1 cellular context compared by ENCODE assay signal in the genomic region with DNA sequence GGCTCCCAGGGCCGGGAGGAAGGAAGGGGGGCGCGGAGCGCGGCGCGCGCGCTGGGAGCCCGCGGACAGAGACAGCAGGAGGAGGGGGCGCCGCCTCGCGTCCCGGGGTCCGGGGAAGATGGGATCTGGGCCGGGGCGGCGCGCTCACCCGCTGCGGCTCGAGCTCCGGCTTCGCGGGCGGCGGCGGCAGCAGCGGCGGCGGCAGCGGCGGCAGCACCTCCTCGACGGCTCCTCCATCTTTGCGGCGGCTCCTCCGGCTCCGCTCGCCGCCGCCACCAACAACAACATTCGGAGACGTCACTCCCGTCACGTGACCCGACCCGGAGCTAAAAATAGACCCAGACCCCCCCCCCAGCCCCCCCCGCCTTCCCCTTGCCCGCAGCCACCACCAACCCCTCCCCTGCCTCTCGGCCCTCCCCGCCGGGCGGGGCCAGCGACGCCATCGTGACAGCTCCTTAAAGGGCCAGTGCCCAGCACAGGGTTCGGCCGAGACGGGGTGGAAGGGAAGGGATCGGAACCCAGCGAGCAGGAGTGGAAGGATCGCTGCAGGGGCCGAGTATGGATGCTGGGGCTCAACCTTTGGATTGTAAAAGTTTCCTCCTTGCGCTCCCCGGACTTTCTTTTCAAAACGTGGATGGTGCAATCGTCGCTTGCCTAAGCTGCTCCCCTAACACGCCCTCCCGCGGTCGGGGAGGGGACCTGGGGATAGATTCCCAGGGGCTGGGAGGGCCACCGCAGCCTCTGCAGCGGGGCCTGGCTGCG.
TF ChIP-seq lines count a peak whose summit lies in the region.

Gene HDAC5, minus strand, starts transcription at position 286 of the 762 bp plus-strand sequence. CDS start 6,126 bp downstream, outside the sequence.

TF ChIP-seq in HepG2, 621 proteins besides CTCF, POLR2A, EP300 and RAD21 (continued from another document and continues in another):
- TF ChIP-seq, protein P1, sequence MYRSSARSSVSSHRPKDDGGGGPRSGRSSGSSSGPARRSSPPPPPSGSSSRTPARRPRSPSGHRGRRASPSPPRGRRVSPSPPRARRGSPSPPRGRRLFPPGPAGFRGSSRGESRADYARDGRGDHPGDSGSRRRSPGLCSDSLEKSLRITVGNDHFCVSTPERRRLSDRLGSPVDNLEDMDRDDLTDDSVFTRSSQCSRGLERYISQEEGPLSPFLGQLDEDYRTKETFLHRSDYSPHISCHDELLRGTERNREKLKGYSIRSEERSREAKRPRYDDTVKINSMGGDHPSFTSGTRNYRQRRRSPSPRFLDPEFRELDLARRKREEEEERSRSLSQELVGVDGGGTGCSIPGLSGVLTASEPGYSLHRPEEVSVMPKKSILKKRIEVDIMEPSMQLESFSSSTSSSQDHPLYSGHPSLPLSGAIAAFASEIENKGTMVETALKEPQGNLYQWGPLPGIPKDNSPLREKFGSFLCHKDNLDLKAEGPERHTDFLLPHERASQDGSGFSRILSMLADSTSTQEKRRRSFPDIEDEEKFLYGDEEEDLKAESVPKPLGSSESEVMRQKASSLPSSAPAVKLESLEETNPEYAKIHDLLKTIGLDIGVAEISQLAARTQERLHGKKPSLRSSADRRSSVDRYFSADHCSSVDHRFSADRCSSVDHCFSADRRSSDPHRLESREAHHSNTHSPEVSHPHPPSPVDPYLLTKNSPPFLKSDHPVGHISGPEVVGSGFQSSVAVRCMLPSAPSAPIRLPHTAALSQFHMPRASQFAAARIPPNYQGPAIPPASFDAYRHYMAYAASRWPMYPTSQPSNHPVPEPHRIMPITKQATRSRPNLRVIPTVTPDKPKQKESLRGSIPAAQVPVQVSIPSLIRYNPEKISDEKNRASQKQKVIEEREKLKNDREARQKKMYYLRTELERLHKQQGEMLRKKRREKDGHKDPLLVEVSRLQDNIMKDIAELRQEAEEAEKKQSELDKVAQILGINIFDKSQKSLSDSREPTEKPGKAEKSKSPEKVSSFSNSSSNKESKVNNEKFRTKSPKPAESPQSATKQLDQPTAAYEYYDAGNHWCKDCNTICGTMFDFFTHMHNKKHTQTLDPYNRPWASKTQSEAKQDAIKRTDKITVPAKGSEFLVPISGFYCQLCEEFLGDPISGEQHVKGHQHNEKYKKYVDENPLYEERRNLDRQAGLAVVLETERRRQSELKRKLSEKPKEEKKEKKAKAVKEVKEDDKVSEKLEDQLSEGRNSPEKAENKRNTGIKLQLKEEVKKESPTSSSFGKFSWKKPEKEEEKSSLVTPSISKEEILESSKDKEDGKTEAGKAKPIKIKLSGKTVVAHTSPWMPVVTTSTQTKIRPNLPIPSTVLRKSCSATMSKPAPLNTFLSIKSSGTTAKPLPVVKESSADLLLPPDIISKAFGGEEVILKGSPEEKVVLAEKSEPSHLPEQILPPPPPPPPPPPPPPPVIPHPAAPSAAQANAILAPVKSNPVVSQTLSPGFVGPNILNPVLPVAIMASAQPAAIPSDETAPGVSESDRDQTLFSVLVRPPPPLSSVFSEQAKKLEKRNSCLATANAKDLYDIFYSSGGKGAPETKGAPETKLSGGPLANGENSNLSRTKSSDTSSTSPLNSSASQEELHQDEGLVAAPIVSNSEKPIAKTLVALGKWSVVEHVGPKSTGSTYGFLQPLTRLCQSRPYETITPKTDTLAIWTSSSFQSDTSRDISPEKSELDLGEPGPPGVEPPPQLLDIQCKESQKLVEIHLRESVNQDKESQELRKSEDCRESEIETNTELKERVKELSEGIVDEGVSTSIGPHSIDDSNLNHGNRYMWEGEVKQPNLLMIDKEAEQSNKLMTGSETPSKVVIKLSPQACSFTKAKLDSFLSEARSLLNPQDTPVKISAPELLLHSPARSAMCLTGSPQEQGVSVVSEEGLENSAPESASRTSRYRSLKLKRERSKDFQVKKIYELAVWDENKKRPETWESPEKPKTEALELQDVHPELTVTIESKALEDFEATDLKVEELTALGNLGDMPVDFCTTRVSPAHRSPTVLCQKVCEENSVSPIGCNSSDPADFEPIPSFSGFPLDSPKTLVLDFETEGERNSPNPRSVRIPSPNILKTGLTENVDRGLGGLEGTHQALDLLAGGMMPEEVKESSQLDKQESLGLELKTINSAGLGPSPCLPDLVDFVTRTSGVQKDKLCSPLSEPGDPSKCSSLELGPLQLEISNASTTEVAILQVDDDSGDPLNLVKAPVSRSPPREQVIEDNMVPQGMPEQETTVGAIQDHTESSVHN (CRISPR knock-in tag; IDR thresholded peaks at IDR 0.05) = peak; percentile 84; the same call in 1 of the 2 replicates
- TF ChIP-seq KDM2A (CRISPR knock-in tag; IDR thresholded peaks at IDR 0.05; ENCODE audit: borderline replicate concordance, low read depth) = peak; percentile 89
- TF ChIP-seq BRD4 (CRISPR knock-in tag; IDR thresholded peaks at IDR 0.05) = no peak
- TF ChIP-seq ZNF720 (CRISPR knock-in tag; IDR thresholded peaks at IDR 0.05) = no peak
- no peak for TF ChIP-seq GABPA (IDR thresholded peaks at IDR 0.05; ENCODE audit: low read depth, low read length)
- TF ChIP-seq GABPA (CRISPR knock-in tag; IDR thresholded peaks at IDR 0.05; ENCODE audit: low read depth) = peak; percentile 58; the same call in 1 of the 2 replicates
- no peak; the same call in 1 of the 2 replicates for TF ChIP-seq KDM5A (IDR thresholded peaks at IDR 0.05; ENCODE audit: borderline replicate concordance, low read length)
- peak; percentile 64; the same call in 1 of the 2 replicates for TF ChIP-seq ZNF256 (CRISPR knock-in tag; conservative IDR thresholded peaks at IDR 0.05)
- no peak for TF ChIP-seq ETV6 (CRISPR knock-in tag; conservative IDR thresholded peaks at IDR 0.05)
- peak; percentile 64; the same call in 1 of the 2 replicates for TF ChIP-seq TBX2 (CRISPR knock-in tag; IDR thresholded peaks at IDR 0.05; ENCODE audit: borderline replicate concordance)
- TF ChIP-seq ZBTB46 (CRISPR knock-in tag; IDR thresholded peaks at IDR 0.05; ENCODE audit: borderline replicate concordance) = no peak
- TF ChIP-seq XBP1 (CRISPR knock-in tag; IDR thresholded peaks at IDR 0.05) = no peak
- peak; percentile 34; the same call in 1 of the 2 replicates for TF ChIP-seq TBX3 (IDR thresholded peaks at IDR 0.05; ENCODE audit: borderline replicate concordance)
- TF ChIP-seq ZNF619 (CRISPR knock-in tag; IDR thresholded peaks at IDR 0.05) = peak; percentile 50; the same call in 1 of the 2 replicates
- TF ChIP-seq MBD4 (IDR thresholded peaks at IDR 0.05; ENCODE audit: borderline replicate concordance, low read length) = no peak
- no peak for TF ChIP-seq SETDB1 (CRISPR knock-in tag; IDR thresholded peaks at IDR 0.05; ENCODE audit: borderline replicate concordance)
- 0 out of 2 replicates have a peak, but pooled peaks have one; percentile 71 for TF ChIP-seq ARHGAP35 (CRISPR knock-in tag; IDR thresholded peaks at IDR 0.05; ENCODE audit: borderline replicate concordance)
- no peak for TF ChIP-seq IKZF4 (CRISPR knock-in tag; IDR thresholded peaks at IDR 0.05; ENCODE audit: borderline replicate concordance, low read depth, not compliant biosample characterization)
- TF ChIP-seq SKI (IDR thresholded peaks at IDR 0.05; ENCODE audit: partially characterized antibody) = peak; percentile 64
- TF ChIP-seq SOX6 (IDR thresholded peaks at IDR 0.05) = no peak
- peak; percentile 84 for TF ChIP-seq SOX6 (CRISPR knock-in tag; IDR thresholded peaks at IDR 0.05)
- TF ChIP-seq, protein P2, sequence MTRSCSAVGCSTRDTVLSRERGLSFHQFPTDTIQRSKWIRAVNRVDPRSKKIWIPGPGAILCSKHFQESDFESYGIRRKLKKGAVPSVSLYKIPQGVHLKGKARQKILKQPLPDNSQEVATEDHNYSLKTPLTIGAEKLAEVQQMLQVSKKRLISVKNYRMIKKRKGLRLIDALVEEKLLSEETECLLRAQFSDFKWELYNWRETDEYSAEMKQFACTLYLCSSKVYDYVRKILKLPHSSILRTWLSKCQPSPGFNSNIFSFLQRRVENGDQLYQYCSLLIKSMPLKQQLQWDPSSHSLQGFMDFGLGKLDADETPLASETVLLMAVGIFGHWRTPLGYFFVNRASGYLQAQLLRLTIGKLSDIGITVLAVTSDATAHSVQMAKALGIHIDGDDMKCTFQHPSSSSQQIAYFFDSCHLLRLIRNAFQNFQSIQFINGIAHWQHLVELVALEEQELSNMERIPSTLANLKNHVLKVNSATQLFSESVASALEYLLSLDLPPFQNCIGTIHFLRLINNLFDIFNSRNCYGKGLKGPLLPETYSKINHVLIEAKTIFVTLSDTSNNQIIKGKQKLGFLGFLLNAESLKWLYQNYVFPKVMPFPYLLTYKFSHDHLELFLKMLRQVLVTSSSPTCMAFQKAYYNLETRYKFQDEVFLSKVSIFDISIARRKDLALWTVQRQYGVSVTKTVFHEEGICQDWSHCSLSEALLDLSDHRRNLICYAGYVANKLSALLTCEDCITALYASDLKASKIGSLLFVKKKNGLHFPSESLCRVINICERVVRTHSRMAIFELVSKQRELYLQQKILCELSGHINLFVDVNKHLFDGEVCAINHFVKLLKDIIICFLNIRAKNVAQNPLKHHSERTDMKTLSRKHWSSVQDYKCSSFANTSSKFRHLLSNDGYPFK (CRISPR knock-in tag; IDR thresholded peaks at IDR 0.05; ENCODE audit: borderline replicate concordance) = no peak; the same call in 1 of the 2 replicates
- no peak for TF ChIP-seq ATF1 (CRISPR knock-in tag; IDR thresholded peaks at IDR 0.05)
- no peak for TF ChIP-seq FIP1L1 (IDR thresholded peaks at IDR 0.05; ENCODE audit: borderline replicate concordance, insufficient read depth, low read depth, low read length)
- TF ChIP-seq GLI4 (CRISPR knock-in tag; IDR thresholded peaks at IDR 0.05; ENCODE audit: borderline replicate concordance) = no peak
- no peak for TF ChIP-seq ZNF260 (CRISPR knock-in tag; IDR thresholded peaks at IDR 0.05; ENCODE audit: borderline replicate concordance, low read depth)
- TF ChIP-seq, protein P3, sequence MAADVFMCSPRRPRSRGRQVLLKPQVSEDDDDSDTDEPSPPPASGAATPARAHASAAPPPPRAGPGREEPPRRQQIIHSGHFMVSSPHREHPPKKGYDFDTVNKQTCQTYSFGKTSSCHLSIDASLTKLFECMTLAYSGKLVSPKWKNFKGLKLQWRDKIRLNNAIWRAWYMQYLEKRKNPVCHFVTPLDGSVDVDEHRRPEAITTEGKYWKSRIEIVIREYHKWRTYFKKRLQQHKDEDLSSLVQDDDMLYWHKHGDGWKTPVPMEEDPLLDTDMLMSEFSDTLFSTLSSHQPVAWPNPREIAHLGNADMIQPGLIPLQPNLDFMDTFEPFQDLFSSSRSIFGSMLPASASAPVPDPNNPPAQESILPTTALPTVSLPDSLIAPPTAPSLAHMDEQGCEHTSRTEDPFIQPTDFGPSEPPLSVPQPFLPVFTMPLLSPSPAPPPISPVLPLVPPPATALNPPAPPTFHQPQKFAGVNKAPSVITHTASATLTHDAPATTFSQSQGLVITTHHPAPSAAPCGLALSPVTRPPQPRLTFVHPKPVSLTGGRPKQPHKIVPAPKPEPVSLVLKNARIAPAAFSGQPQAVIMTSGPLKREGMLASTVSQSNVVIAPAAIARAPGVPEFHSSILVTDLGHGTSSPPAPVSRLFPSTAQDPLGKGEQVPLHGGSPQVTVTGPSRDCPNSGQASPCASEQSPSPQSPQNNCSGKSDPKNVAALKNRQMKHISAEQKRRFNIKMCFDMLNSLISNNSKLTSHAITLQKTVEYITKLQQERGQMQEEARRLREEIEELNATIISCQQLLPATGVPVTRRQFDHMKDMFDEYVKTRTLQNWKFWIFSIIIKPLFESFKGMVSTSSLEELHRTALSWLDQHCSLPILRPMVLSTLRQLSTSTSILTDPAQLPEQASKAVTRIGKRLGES (CRISPR knock-in tag; IDR thresholded peaks at IDR 0.05; ENCODE audit: borderline replicate concordance) = no peak
- peak; percentile 89 for TF ChIP-seq SALL1 (CRISPR knock-in tag; IDR thresholded peaks at IDR 0.05)
- no peak for TF ChIP-seq ZNF17 (CRISPR knock-in tag; IDR thresholded peaks at IDR 0.05)
- TF ChIP-seq NRL (CRISPR knock-in tag; IDR thresholded peaks at IDR 0.05; ENCODE audit: borderline replicate concordance) = peak; percentile 91
- TF ChIP-seq PCBP2 (optimal IDR thresholded peaks at IDR 0.05; ENCODE audit: low read depth, low read length, poor library complexity, severe bottlenecking) = no peak
- no peak for TF ChIP-seq HMG20A (CRISPR knock-in tag; IDR thresholded peaks at IDR 0.05; ENCODE audit: borderline replicate concordance)
- TF ChIP-seq, protein P4, sequence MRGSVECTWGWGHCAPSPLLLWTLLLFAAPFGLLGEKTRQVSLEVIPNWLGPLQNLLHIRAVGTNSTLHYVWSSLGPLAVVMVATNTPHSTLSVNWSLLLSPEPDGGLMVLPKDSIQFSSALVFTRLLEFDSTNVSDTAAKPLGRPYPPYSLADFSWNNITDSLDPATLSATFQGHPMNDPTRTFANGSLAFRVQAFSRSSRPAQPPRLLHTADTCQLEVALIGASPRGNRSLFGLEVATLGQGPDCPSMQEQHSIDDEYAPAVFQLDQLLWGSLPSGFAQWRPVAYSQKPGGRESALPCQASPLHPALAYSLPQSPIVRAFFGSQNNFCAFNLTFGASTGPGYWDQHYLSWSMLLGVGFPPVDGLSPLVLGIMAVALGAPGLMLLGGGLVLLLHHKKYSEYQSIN (CRISPR knock-in tag; IDR thresholded peaks at IDR 0.05; ENCODE audit: borderline replicate concordance) = no peak
- TF ChIP-seq NFATC3 (CRISPR knock-in tag; IDR thresholded peaks at IDR 0.05) = peak; percentile 73; the same call in 1 of the 2 replicates
- TF ChIP-seq SMARCE1 (IDR thresholded peaks at IDR 0.05; ENCODE audit: borderline replicate concordance) = no peak
- no peak; the same call in 1 of the 2 replicates for TF ChIP-seq ZNF577 (CRISPR knock-in tag; IDR thresholded peaks at IDR 0.05; ENCODE audit: borderline replicate concordance, low read depth)
- peak; percentile 96 for TF ChIP-seq KLF11 (CRISPR knock-in tag; IDR thresholded peaks at IDR 0.05)
- no peak; the same call in 1 of the 2 replicates for TF ChIP-seq BRCA1 (CRISPR knock-in tag; IDR thresholded peaks at IDR 0.05)
- TF ChIP-seq, protein P5, sequence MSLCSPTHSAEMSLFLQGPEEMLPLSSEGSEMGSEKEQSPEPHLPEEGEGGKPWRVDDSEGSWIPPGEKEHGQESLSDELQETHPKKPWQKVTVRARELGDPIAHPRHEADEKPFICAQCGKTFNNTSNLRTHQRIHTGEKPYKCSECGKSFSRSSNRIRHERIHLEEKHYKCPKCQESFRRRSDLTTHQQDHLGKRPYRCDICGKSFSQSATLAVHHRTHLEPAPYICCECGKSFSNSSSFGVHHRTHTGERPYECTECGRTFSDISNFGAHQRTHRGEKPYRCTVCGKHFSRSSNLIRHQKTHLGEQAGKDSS (CRISPR knock-in tag; IDR thresholded peaks at IDR 0.05; ENCODE audit: borderline replicate concordance, low read depth) = peak; percentile 88; the same call in 1 of the 2 replicates
